23 cellular contexts compared by ENCODE assay signal in the genomic region with DNA sequence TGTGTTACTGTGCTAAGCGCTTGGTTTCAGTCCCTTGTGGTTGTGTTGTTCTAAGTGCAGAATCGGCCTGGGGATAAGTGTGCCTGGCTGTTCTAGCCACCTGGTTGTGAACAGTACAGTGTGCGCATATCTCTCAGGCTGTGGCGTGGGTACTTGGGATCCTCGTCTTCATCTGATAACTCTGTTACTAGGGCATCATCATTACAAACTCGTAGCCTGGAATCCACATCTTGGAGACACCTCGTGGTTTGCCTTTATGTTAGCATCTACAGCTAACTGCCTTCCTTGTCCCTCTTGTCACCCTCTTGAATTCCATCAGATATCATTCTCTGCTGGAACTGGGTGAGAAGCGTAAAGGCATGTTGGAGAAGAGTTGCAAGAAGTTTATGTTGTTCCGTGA. TPM values are rescaled to one million over a fixed set of nuclear protein-coding genes. Genes with fewer than 3 reads are reported as not detected.
DNase-seq lines count a peak whose midpoint lies in the region; ATAC-seq and TF ChIP-seq lines count a peak whose summit lies in the region.
"Had no signal": no experiment of that assay in that cellular context is flagged by ENCODE, and none has a peak within 500 bp of the region (broad histone marks: within the 10 kb centered on the region; RNA-seq: fewer than 3 reads in every experiment).

No MANE protein-coding gene starts in this region.

- H3K79me1 ChIP-seq in H9 (ENCODE audit: insufficient read depth, low read depth, low read length, poor library complexity, severe bottlenecking) (no peaks in the 10 kb centered on the region), mesendoderm (ENCODE audit: low read length) (no peaks in the 10 kb centered on the region)

- H3K4me3 Mint-ChIP-seq in activated CD8-positive, alpha-beta T cell treated with anti-CD3 and anti-CD28 coated beads, Interleukin-2, amount 10 ng/mL, durations not matched to agents 7 days and 5 days, result no peak overlapping the region
- no peak overlapping the region for H3K4me3 Mint-ChIP-seq in activated CD8-positive, alpha-beta T cell treated with anti-CD3 and anti-CD28 coated beads for 36 hours
- no peak overlapping the region for H3K4me3 Mint-ChIP-seq in H9
- H3K4me3 Mint-ChIP-seq in activated T-helper 1 cell treated with anti-CD3 and anti-CD28 coated beads, Interleukin-12 subunit alpha, Interleukin-12 subunit beta, Interleukin-2, Interleukin-4 antibody, amounts not matched to agents 30 ng/mL and 10 ng/mL and 1 ng/mL, durations not matched to agents 14 hours and 24 hours and 36 hours, result no peak overlapping the region
- H3K4me3 Mint-ChIP-seq: CD14-positive monocyte; CD8-positive, alpha-beta memory T cell; HFFc6; IgD-negative memory B cell had no signal

- DNase-seq in activated CD8-positive, alpha-beta T cell treated with anti-CD3 and anti-CD28 coated beads, Interleukin-2, amount 10 ng/mL, durations not matched to agents 7 days and 5 days, result no peak
- DNase-seq in activated CD8-positive, alpha-beta T cell treated with anti-CD3 and anti-CD28 coated beads for 36 hours, result no peak
- no peak for DNase-seq in H9
- no peak for DNase-seq in activated T-helper 1 cell treated with anti-CD3 and anti-CD28 coated beads, Interleukin-12 subunit alpha, Interleukin-12 subunit beta, Interleukin-2, Interleukin-4 antibody, amounts not matched to agents 30 ng/mL and 10 ng/mL and 1 ng/mL, durations not matched to agents 14 hours and 24 hours and 36 hours (ENCODE audit: low spot score)
- peak; percentile 81 for DNase-seq in mesendoderm
- DNase-seq in effector memory CD4-positive, alpha-beta T cell, result no peak
- no peak for DNase-seq in left lobe of liver (ENCODE audit: low spot score)
- no peak for DNase-seq in osteoblast (ENCODE audit: insufficient read length, low spot score, missing footprints)
- DNase-seq: 8988T; CD8-positive, alpha-beta memory T cell; COR-L47; DMS 273 treated with DMSO at 0.1 percent for 48 hours; DMS53; DND-41; EL; GM23248; HFFc6 had no signal

- POLR2A ChIA-PET in activated CD8-positive, alpha-beta T cell treated with anti-CD3 and anti-CD28 coated beads, Interleukin-2, amount 10 ng/mL, durations not matched to agents 7 days and 5 days (lab: Charles Lee), result no interaction called here
- POLR2A ChIA-PET in activated CD8-positive, alpha-beta T cell treated with anti-CD3 and anti-CD28 coated beads for 36 hours (lab: Charles Lee), result no interaction called here

- no peak overlapping the region for H3K23ac ChIP-seq in H9 (ENCODE audit: insufficient read length, low read depth, low read length)
- H3K23ac ChIP-seq in mesendoderm (ENCODE audit: low read length), result no peak overlapping the region

- H3K9me3 ChIP-seq in H9 (ENCODE audit: control insufficient read depth, low read depth, low read length) (no peaks in the 10 kb centered on the region), osteoblast (ENCODE audit: low read depth, low read length) (no peaks in the 10 kb centered on the region)
- no peaks in the 10 kb centered on the region for H3K9me3 ChIP-seq in effector memory CD4-positive, alpha-beta T cell (ENCODE audit: control insufficient read depth, low read length)
- H3K9me3 ChIP-seq: BLaER1 had no signal

- no peak overlapping the region for H2BK12ac ChIP-seq in H9 (ENCODE audit: insufficient read length, low read depth, low read length)

- intact Hi-C loops in activated CD8-positive, alpha-beta T cell treated with anti-CD3 and anti-CD28 coated beads for 36 hours (cut with micrococcal nuclease), result no loop called here
- intact Hi-C loops in activated T-helper 1 cell treated with anti-CD3 and anti-CD28 coated beads, Interleukin-12 subunit alpha, Interleukin-12 subunit beta, Interleukin-2, Interleukin-4 antibody, amounts not matched to agents 30 ng/mL and 10 ng/mL and 1 ng/mL, durations not matched to agents 14 hours and 24 hours and 36 hours (cut with micrococcal nuclease), result no loop called here

- H3K14ac ChIP-seq in H9 (ENCODE audit: insufficient read depth, low read length), result no peak overlapping the region

- no peak overlapping the region for H3K9ac ChIP-seq in H9 (ENCODE audit: extremely low read depth, insufficient read length, low read length)
- no peak overlapping the region for H3K9ac ChIP-seq in mesendoderm (ENCODE audit: low read length)
- H3K9ac ChIP-seq: BLaER1, GM23248 had no signal

- WGBS in H9 (ENCODE audit: extremely low coverage, insufficient read length, low lambda C conversion rate), result no CpG with 5 or more reads among the region's 9 CpGs
- WGBS in mesendoderm (ENCODE audit: extremely low coverage, insufficient coverage, low lambda C conversion rate), result no CpG with 5 or more reads among the region's 9 CpGs

- no peak overlapping the region for H2BK20ac ChIP-seq in H9 (ENCODE audit: low read depth, low read length, poor library complexity, severe bottlenecking)

- H4K20me1 ChIP-seq in H9 (ENCODE audit: control insufficient read depth, insufficient read depth, insufficient read length) (no peaks in the 10 kb centered on the region), osteoblast (ENCODE audit: insufficient read depth, low read length) (no peaks in the 10 kb centered on the region)

- CTCF ChIA-PET in activated CD8-positive, alpha-beta T cell treated with anti-CD3 and anti-CD28 coated beads, Interleukin-2, amount 10 ng/mL, durations not matched to agents 7 days and 5 days (lab: Charles Lee), result no interaction called here
- CTCF ChIA-PET in activated CD8-positive, alpha-beta T cell treated with anti-CD3 and anti-CD28 coated beads for 36 hours (lab: Charles Lee), result interaction anchor here (1.4 kb wide), 1 partner anchor 17 kb away, joined by 4 read pairs; no protein-coding TSS in a partner anchor

- H3K56ac ChIP-seq in H9 (ENCODE audit: insufficient read length, low read depth, low read length), result no peak overlapping the region
- H3K56ac ChIP-seq in mesendoderm (ENCODE audit: low read length), result no peak overlapping the region

- H3K23me2 ChIP-seq in H9 (ENCODE audit: insufficient read length, low read depth, low read length, poor library complexity, severe bottlenecking), result no peaks in the 10 kb centered on the region

- H3K4ac ChIP-seq in H9 (ENCODE audit: low read depth, low read length) (no peak overlapping the region), mesendoderm (ENCODE audit: low read depth, low read length) (no peak overlapping the region)

- H2BK120ac ChIP-seq in H9 (ENCODE audit: low read depth, low read length, poor library complexity, severe bottlenecking), result no peak overlapping the region
- H2BK120ac ChIP-seq in mesendoderm (ENCODE audit: low read depth, low read length), result no peak overlapping the region

- H4K5ac ChIP-seq in H9 (ENCODE audit: insufficient read length, low read depth, low read length) (no peak overlapping the region), mesendoderm (ENCODE audit: low read length) (no peak overlapping the region)

- no peak overlapping the region for H3K4me3 ChIP-seq in mesendoderm (ENCODE audit: low read length)
- no peak overlapping the region for H3K4me3 ChIP-seq in effector memory CD4-positive, alpha-beta T cell (ENCODE audit: insufficient read depth, low read depth, low read length, poor library complexity, severe bottlenecking)
- no peak overlapping the region for H3K4me3 ChIP-seq in osteoblast (ENCODE audit: insufficient read depth, low read length)
- H3K4me3 ChIP-seq: BLaER1, GM12878, GM23248 had no signal

- no peak for TF ChIP-seq CTCF in activated CD8-positive, alpha-beta T cell treated with anti-CD3 and anti-CD28 coated beads for 36 hours (IDR thresholded peaks at IDR 0.05)
- no peak for TF ChIP-seq CTCF in H9 (conservative IDR thresholded peaks at IDR 0.05)
- TF ChIP-seq CTCF in osteoblast (IDR thresholded peaks at IDR 0.05; ENCODE audit: extremely low read depth, low read depth, low read length), result no peak

- H3T11ph ChIP-seq in H9 (ENCODE audit: low read length), result no peak overlapping the region

- peaks cover 61% of the 10 kb centered on the region for H3K36me3 Mint-ChIP-seq in activated CD8-positive, alpha-beta T cell treated with anti-CD3 and anti-CD28 coated beads, Interleukin-2, amount 10 ng/mL, durations not matched to agents 7 days and 5 days (ENCODE audit: low read depth)
- peaks cover 26% of the 10 kb centered on the region for H3K36me3 Mint-ChIP-seq in activated CD8-positive, alpha-beta T cell treated with anti-CD3 and anti-CD28 coated beads for 36 hours (ENCODE audit: low read depth)
- peaks cover 37 to 85% (median 69%) of the 10 kb centered on the region in 3 experiments; a peak in 6 of 7 replicates for H3K36me3 Mint-ChIP-seq in H9 (ENCODE audit: insufficient read depth in 1 of 3, low read depth in 3 of 3)
- peaks cover 40% of the 10 kb centered on the region for H3K36me3 Mint-ChIP-seq in activated T-helper 1 cell treated with anti-CD3 and anti-CD28 coated beads, Interleukin-12 subunit alpha, Interleukin-12 subunit beta, Interleukin-2, Interleukin-4 antibody, amounts not matched to agents 30 ng/mL and 10 ng/mL and 1 ng/mL, durations not matched to agents 14 hours and 24 hours and 36 hours (ENCODE audit: low read depth)

- no peak overlapping the region for H4K91ac ChIP-seq in H9 (ENCODE audit: insufficient read length, low read depth, low read length)

- H3K79me2 ChIP-seq in H9 (ENCODE audit: insufficient read depth, low read length) (no peaks in the 10 kb centered on the region), mesendoderm (ENCODE audit: control insufficient read depth, insufficient read depth, low read length) (no peaks in the 10 kb centered on the region), osteoblast (ENCODE audit: insufficient read depth, low read length) (peaks cover 4% of the 10 kb centered on the region)

- H3K4me1 ChIP-seq in H9 (ENCODE audit: insufficient read depth, low read length), result no peaks in the 10 kb centered on the region
- no peaks in the 10 kb centered on the region for H3K4me1 ChIP-seq in mesendoderm (ENCODE audit: control insufficient read depth, low read depth, low read length)
- no peaks in the 10 kb centered on the region for H3K4me1 ChIP-seq in effector memory CD4-positive, alpha-beta T cell (ENCODE audit: control insufficient read depth, insufficient read depth, low read length, poor library complexity, severe bottlenecking)
- H3K4me1 ChIP-seq in osteoblast (ENCODE audit: insufficient read depth, low read length), result no peaks in the 10 kb centered on the region
- H3K4me1 ChIP-seq: BLaER1 had no signal

- no peak overlapping the region for H4K8ac ChIP-seq in H9 (replicated peaks; ENCODE audit: insufficient read length, low read depth, low read length)
- no peak overlapping the region for H4K8ac ChIP-seq in mesendoderm (ENCODE audit: low read depth, low read length)

- H3K9me3 Mint-ChIP-seq in activated CD8-positive, alpha-beta T cell treated with anti-CD3 and anti-CD28 coated beads, Interleukin-2, amount 10 ng/mL, durations not matched to agents 7 days and 5 days (ENCODE audit: insufficient read depth), result no peaks in the 10 kb centered on the region
- no peaks in the 10 kb centered on the region for H3K9me3 Mint-ChIP-seq in activated CD8-positive, alpha-beta T cell treated with anti-CD3 and anti-CD28 coated beads for 36 hours
- H3K9me3 Mint-ChIP-seq in H9, result no peaks in the 10 kb centered on the region
- no peaks in the 10 kb centered on the region for H3K9me3 Mint-ChIP-seq in activated T-helper 1 cell treated with anti-CD3 and anti-CD28 coated beads, Interleukin-12 subunit alpha, Interleukin-12 subunit beta, Interleukin-2, Interleukin-4 antibody, amounts not matched to agents 30 ng/mL and 10 ng/mL and 1 ng/mL, durations not matched to agents 14 hours and 24 hours and 36 hours
- H3K9me3 Mint-ChIP-seq: CD14-positive monocyte; CD8-positive, alpha-beta memory T cell; HFFc6; IgD-negative memory B cell had no signal

- H2AFZ ChIP-seq in H9 (ENCODE audit: low read length) (no peak overlapping the region), osteoblast (ENCODE audit: low read length) (no peak overlapping the region)
- H2AFZ ChIP-seq: GM23248 had no signal

- H2BK15ac ChIP-seq in H9 (ENCODE audit: low read depth, low read length) (no peak overlapping the region), mesendoderm (replicated peaks; ENCODE audit: low read depth) (no peak overlapping the region)

- peak overlapping the region; percentile 41 for H3K27ac Mint-ChIP-seq in activated CD8-positive, alpha-beta T cell treated with anti-CD3 and anti-CD28 coated beads, Interleukin-2, amount 10 ng/mL, durations not matched to agents 7 days and 5 days
- no peak overlapping the region for H3K27ac Mint-ChIP-seq in activated CD8-positive, alpha-beta T cell treated with anti-CD3 and anti-CD28 coated beads for 36 hours
- peak overlapping the region in 2 of 3 experiments; percentile 15 to 47; a peak in 3 of 7 replicates for H3K27ac Mint-ChIP-seq in H9
- peak overlapping the region; percentile 55 for H3K27ac Mint-ChIP-seq in activated T-helper 1 cell treated with anti-CD3 and anti-CD28 coated beads, Interleukin-12 subunit alpha, Interleukin-12 subunit beta, Interleukin-2, Interleukin-4 antibody, amounts not matched to agents 30 ng/mL and 10 ng/mL and 1 ng/mL, durations not matched to agents 14 hours and 24 hours and 36 hours
- H3K27ac Mint-ChIP-seq: HFFc6 had no signal

- H3K36me3 ChIP-seq in mesendoderm (ENCODE audit: control insufficient read depth, insufficient read depth, low read length), result peaks cover 18% of the 10 kb centered on the region
- peaks cover 85% of the 10 kb centered on the region for H3K36me3 ChIP-seq in effector memory CD4-positive, alpha-beta T cell (ENCODE audit: control insufficient read depth, insufficient read depth, low read length)
- H3K36me3 ChIP-seq in osteoblast (ENCODE audit: insufficient read depth, low read length), result peaks cover 91% of the 10 kb centered on the region

- H3K27me3 ChIP-seq in H9 (ENCODE audit: insufficient read depth, low read length) (no peaks in the 10 kb centered on the region), mesendoderm (ENCODE audit: insufficient read depth, low read length, poor library complexity) (no peaks in the 10 kb centered on the region), osteoblast (ENCODE audit: insufficient read depth, low read length) (no peaks in the 10 kb centered on the region)
- H3K27me3 ChIP-seq in effector memory CD4-positive, alpha-beta T cell (replicated peaks; ENCODE audit: control insufficient read depth, insufficient read depth, low read length, poor library complexity, severe bottlenecking), result no peaks in the 10 kb centered on the region
- H3K27me3 ChIP-seq: BLaER1 had no signal

- H2AK5ac ChIP-seq in H9 (ENCODE audit: insufficient read length, low read length), result no peak overlapping the region
- no peak overlapping the region for H2AK5ac ChIP-seq in mesendoderm (ENCODE audit: low read length)

- H3K27ac ChIP-seq in H9 (ENCODE audit: insufficient read length, low read depth, low read length) (no peak overlapping the region), mesendoderm (ENCODE audit: low read depth, low read length) (no peak overlapping the region), osteoblast (ENCODE audit: low read depth, low read length) (no peak overlapping the region)
- H3K27ac ChIP-seq in effector memory CD4-positive, alpha-beta T cell (ENCODE audit: insufficient read depth, low read length, poor library complexity, severe bottlenecking), result no peak overlapping the region
- H3K27ac ChIP-seq: BLaER1, GM23248, HL-60 had no signal

- H3K27me3 Mint-ChIP-seq in activated CD8-positive, alpha-beta T cell treated with anti-CD3 and anti-CD28 coated beads, Interleukin-2, amount 10 ng/mL, durations not matched to agents 7 days and 5 days (ENCODE audit: low read depth), result no peaks in the 10 kb centered on the region
- H3K27me3 Mint-ChIP-seq in activated CD8-positive, alpha-beta T cell treated with anti-CD3 and anti-CD28 coated beads for 36 hours, result no peaks in the 10 kb centered on the region
- H3K27me3 Mint-ChIP-seq in H9 (ENCODE audit: low read depth), result no peaks in the 10 kb centered on the region
- no peaks in the 10 kb centered on the region for H3K27me3 Mint-ChIP-seq in activated T-helper 1 cell treated with anti-CD3 and anti-CD28 coated beads, Interleukin-12 subunit alpha, Interleukin-12 subunit beta, Interleukin-2, Interleukin-4 antibody, amounts not matched to agents 30 ng/mL and 10 ng/mL and 1 ng/mL, durations not matched to agents 14 hours and 24 hours and 36 hours (ENCODE audit: insufficient read depth)
- H3K27me3 Mint-ChIP-seq: CD8-positive, alpha-beta memory T cell; IgD-negative memory B cell had no signal

- H3K4me2 ChIP-seq in H9 (ENCODE audit: insufficient read depth, insufficient read length, low read length), result no peak overlapping the region
- no peak overlapping the region for H3K4me2 ChIP-seq in mesendoderm (ENCODE audit: low read length)
- H3K4me2 ChIP-seq in osteoblast (ENCODE audit: insufficient read depth, low read length), result no peak overlapping the region
- H3K4me2 ChIP-seq: BLaER1 had no signal

- no peak overlapping the region for H3K18ac ChIP-seq in H9 (ENCODE audit: insufficient read length, low read depth, low read length)
- H3K18ac ChIP-seq in mesendoderm (ENCODE audit: low read length), result no peak overlapping the region

- ATAC-seq in activated CD8-positive, alpha-beta T cell treated with anti-CD3 and anti-CD28 coated beads, Interleukin-2, amount 10 ng/mL, durations not matched to agents 7 days and 5 days, result no peak
- ATAC-seq in activated CD8-positive, alpha-beta T cell treated with anti-CD3 and anti-CD28 coated beads for 36 hours, result no peak
- no peak for ATAC-seq in left lobe of liver
- ATAC-seq: GM12878, HCT116 had no signal

- H3K4me1 Mint-ChIP-seq in activated CD8-positive, alpha-beta T cell treated with anti-CD3 and anti-CD28 coated beads, Interleukin-2, amount 10 ng/mL, durations not matched to agents 7 days and 5 days (ENCODE audit: low read depth), result peaks cover 13% of the 10 kb centered on the region
- H3K4me1 Mint-ChIP-seq in activated CD8-positive, alpha-beta T cell treated with anti-CD3 and anti-CD28 coated beads for 36 hours (ENCODE audit: low read depth), result peaks cover 1% of the 10 kb centered on the region
- H3K4me1 Mint-ChIP-seq in H9, result no peaks in the 10 kb centered on the region
- no peaks in the 10 kb centered on the region for H3K4me1 Mint-ChIP-seq in activated T-helper 1 cell treated with anti-CD3 and anti-CD28 coated beads, Interleukin-12 subunit alpha, Interleukin-12 subunit beta, Interleukin-2, Interleukin-4 antibody, amounts not matched to agents 30 ng/mL and 10 ng/mL and 1 ng/mL, durations not matched to agents 14 hours and 24 hours and 36 hours (ENCODE audit: low read depth)
- H3K4me1 Mint-ChIP-seq: CD14-positive monocyte; CD8-positive, alpha-beta memory T cell had no signal

- H2BK5ac ChIP-seq in H9 (ENCODE audit: insufficient read length, low read length) (no peak overlapping the region), mesendoderm (ENCODE audit: low read length) (no peak overlapping the region)

RNA-seq across cellular contexts. Expression of gene SPTAN1, which starts 41.5 kb away (rescaled TPM):
- 100 to 1,000 TPM; 292 to 303 TPM for total RNA-seq in activated CD8-positive, alpha-beta T cell treated with anti-CD3 and anti-CD28 coated beads, Interleukin-2, amount 10 ng/mL, durations not matched to agents 7 days and 5 days
- 100 to 1,000 TPM; 178 to 183 TPM for total RNA-seq in activated CD8-positive, alpha-beta T cell treated with anti-CD3 and anti-CD28 coated beads for 36 hours
- total RNA-seq in H9 (2021), result 210 and 213 TPM in 2 replicates
- 298 and 304 TPM in 2 replicates for total RNA-seq in activated T-helper 1 cell treated with anti-CD3 and anti-CD28 coated beads, Interleukin-12 subunit alpha, Interleukin-12 subunit beta, Interleukin-2, Interleukin-4 antibody, amounts not matched to agents 30 ng/mL and 10 ng/mL and 1 ng/mL, durations not matched to agents 14 hours and 24 hours and 36 hours
- polyA plus RNA-seq in mesendoderm (2013, experiment 1 of 2), result 107 TPM
- 104 TPM for polyA plus RNA-seq in mesendoderm (2013, experiment 2 of 2)
- total RNA-seq in left lobe of liver, result 75.7 TPM
- 324 and 354 TPM in 2 replicates for total RNA-seq in osteoblast
